Comparison of ENCODE assay signal across 12 cellular contexts in the genomic region with DNA sequence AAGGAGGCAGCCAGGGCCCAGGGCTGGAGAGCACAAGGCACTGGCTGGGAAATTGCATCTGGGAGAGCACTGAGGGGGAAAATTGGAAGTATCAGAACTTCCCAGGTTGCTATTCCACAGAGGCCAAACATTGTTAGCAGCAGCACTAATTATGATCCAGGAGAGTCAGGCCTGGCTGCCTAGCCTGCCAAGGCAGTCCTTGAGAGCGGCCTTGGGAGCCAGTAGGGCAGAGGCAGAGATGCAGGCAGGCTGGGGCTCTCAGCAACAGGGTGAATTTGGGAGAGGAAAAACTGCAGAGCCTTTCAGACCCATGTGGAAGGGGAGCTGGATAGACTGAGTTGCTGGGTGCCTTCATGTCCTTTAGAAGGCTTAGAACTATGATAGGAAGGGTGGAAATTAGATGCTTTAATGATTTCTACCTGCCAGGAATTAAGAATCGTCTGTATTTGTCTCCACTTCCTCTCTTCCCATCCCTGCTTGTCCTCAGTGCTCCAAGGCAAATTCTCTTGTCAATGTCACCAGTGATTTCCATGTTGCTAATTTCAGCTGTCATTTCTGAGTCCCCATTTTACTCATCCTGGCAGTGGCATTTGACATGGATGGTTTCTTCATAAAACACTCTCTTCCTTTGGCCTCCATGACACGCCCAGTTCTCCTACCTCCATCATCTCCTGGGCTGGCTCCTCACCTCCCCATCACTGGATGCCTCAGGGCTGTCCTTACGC.
"Had no signal": no experiment of that assay in that cellular context is flagged by ENCODE, and none has a peak within 500 bp of the region (broad histone marks: within the 10 kb centered on the region; RNA-seq: fewer than 3 reads in every experiment).

No MANE protein-coding gene starts in this region.

- DNase-seq: activated T-cell treated with anti-CD3 and anti-CD28 coated beads, Interleukin-2, amount 50 U/mL, for 1 hour; foreskin keratinocyte; heart right ventricle; lower lobe of right lung; midbrain; naive B cell; occipital lobe; uterus had no signal

- H3K27me3 ChIP-seq: foreskin keratinocyte, heart right ventricle, uterus had no signal

- FAIRE-seq: endothelial cell of umbilical vein, keratinocyte had no signal

- H3K27ac ChIP-seq: foreskin keratinocyte, lower lobe of right lung, skin epidermis, uterus had no signal

- H3K4me3 ChIP-seq: heart right ventricle, lower lobe of right lung, skin epidermis, uterus had no signal

- ATAC-seq: activated CD4-positive, CD25-positive, alpha-beta regulatory T cell treated with anti-CD3 and anti-CD28 coated beads, Interleukin-2, amount 50 U/mL, for 24 hours; foreskin keratinocyte; lower lobe of right lung had no signal
